Comparison of ENCODE assay signal across 1 cellular context in the genomic region with DNA sequence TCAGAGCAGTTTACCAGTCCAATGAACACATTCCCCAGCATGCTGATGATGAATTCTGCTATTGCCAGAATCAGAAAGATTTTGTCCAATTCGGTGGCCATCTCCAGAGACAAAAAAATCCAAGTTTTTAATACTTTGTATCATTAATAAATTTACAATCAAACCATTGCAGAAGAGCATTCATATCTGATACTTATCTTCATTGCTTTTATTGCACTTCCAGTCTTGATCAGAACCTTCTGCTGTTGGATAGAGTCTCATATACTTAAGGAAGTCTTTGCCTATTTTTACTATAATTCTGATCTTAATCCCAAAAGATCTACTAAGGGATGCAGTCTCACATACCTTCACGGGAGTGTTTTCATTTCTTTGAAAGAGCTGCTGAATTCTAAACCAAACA.
TF ChIP-seq lines count a peak whose summit lies in the region.

A gene with protein sequence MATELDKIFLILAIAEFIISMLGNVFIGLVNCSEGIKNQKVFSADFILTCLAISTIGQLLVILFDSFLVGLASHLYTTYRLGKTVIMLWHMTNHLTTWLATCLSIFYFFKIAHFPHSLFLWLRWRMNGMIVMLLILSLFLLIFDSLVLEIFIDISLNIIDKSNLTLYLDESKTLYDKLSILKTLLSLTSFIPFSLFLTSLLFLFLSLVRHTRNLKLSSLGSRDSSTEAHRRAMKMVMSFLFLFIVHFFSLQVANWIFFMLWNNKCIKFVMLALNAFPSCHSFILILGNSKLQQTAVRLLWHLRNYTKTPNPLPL (minus strand): TSS at position 101 of the 400 bp plus-strand sequence. CDS start 0 bp downstream, at position 101.

TF ChIP-seq in GM23338, 12 proteins besides CTCF, POLR2A, EP300 and RAD21 (continued from another document):
- TF ChIP-seq, protein P1, sequence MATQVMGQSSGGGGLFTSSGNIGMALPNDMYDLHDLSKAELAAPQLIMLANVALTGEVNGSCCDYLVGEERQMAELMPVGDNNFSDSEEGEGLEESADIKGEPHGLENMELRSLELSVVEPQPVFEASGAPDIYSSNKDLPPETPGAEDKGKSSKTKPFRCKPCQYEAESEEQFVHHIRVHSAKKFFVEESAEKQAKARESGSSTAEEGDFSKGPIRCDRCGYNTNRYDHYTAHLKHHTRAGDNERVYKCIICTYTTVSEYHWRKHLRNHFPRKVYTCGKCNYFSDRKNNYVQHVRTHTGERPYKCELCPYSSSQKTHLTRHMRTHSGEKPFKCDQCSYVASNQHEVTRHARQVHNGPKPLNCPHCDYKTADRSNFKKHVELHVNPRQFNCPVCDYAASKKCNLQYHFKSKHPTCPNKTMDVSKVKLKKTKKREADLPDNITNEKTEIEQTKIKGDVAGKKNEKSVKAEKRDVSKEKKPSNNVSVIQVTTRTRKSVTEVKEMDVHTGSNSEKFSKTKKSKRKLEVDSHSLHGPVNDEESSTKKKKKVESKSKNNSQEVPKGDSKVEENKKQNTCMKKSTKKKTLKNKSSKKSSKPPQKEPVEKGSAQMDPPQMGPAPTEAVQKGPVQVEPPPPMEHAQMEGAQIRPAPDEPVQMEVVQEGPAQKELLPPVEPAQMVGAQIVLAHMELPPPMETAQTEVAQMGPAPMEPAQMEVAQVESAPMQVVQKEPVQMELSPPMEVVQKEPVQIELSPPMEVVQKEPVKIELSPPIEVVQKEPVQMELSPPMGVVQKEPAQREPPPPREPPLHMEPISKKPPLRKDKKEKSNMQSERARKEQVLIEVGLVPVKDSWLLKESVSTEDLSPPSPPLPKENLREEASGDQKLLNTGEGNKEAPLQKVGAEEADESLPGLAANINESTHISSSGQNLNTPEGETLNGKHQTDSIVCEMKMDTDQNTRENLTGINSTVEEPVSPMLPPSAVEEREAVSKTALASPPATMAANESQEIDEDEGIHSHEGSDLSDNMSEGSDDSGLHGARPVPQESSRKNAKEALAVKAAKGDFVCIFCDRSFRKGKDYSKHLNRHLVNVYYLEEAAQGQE (IDR thresholded peaks at IDR 0.05; ENCODE audit: unreplicated experiment), result no peak
- TF ChIP-seq, protein P2, sequence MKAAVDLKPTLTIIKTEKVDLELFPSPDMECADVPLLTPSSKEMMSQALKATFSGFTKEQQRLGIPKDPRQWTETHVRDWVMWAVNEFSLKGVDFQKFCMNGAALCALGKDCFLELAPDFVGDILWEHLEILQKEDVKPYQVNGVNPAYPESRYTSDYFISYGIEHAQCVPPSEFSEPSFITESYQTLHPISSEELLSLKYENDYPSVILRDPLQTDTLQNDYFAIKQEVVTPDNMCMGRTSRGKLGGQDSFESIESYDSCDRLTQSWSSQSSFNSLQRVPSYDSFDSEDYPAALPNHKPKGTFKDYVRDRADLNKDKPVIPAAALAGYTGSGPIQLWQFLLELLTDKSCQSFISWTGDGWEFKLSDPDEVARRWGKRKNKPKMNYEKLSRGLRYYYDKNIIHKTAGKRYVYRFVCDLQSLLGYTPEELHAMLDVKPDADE (IDR thresholded peaks at IDR 0.05), result no peak
- TF ChIP-seq EZH2phosphoT487 (IDR thresholded peaks at IDR 0.05; ENCODE audit: unreplicated experiment), result no peak
- no peak for TF ChIP-seq JUNB (IDR thresholded peaks at IDR 0.05; ENCODE audit: unreplicated experiment)
- TF ChIP-seq EZH2 (IDR thresholded peaks at IDR 0.05; ENCODE audit: low read depth, unreplicated experiment), result no peak
- TF ChIP-seq STAT1 (IDR thresholded peaks at IDR 0.05; ENCODE audit: unreplicated experiment), result no peak
- TF ChIP-seq, protein P3, sequence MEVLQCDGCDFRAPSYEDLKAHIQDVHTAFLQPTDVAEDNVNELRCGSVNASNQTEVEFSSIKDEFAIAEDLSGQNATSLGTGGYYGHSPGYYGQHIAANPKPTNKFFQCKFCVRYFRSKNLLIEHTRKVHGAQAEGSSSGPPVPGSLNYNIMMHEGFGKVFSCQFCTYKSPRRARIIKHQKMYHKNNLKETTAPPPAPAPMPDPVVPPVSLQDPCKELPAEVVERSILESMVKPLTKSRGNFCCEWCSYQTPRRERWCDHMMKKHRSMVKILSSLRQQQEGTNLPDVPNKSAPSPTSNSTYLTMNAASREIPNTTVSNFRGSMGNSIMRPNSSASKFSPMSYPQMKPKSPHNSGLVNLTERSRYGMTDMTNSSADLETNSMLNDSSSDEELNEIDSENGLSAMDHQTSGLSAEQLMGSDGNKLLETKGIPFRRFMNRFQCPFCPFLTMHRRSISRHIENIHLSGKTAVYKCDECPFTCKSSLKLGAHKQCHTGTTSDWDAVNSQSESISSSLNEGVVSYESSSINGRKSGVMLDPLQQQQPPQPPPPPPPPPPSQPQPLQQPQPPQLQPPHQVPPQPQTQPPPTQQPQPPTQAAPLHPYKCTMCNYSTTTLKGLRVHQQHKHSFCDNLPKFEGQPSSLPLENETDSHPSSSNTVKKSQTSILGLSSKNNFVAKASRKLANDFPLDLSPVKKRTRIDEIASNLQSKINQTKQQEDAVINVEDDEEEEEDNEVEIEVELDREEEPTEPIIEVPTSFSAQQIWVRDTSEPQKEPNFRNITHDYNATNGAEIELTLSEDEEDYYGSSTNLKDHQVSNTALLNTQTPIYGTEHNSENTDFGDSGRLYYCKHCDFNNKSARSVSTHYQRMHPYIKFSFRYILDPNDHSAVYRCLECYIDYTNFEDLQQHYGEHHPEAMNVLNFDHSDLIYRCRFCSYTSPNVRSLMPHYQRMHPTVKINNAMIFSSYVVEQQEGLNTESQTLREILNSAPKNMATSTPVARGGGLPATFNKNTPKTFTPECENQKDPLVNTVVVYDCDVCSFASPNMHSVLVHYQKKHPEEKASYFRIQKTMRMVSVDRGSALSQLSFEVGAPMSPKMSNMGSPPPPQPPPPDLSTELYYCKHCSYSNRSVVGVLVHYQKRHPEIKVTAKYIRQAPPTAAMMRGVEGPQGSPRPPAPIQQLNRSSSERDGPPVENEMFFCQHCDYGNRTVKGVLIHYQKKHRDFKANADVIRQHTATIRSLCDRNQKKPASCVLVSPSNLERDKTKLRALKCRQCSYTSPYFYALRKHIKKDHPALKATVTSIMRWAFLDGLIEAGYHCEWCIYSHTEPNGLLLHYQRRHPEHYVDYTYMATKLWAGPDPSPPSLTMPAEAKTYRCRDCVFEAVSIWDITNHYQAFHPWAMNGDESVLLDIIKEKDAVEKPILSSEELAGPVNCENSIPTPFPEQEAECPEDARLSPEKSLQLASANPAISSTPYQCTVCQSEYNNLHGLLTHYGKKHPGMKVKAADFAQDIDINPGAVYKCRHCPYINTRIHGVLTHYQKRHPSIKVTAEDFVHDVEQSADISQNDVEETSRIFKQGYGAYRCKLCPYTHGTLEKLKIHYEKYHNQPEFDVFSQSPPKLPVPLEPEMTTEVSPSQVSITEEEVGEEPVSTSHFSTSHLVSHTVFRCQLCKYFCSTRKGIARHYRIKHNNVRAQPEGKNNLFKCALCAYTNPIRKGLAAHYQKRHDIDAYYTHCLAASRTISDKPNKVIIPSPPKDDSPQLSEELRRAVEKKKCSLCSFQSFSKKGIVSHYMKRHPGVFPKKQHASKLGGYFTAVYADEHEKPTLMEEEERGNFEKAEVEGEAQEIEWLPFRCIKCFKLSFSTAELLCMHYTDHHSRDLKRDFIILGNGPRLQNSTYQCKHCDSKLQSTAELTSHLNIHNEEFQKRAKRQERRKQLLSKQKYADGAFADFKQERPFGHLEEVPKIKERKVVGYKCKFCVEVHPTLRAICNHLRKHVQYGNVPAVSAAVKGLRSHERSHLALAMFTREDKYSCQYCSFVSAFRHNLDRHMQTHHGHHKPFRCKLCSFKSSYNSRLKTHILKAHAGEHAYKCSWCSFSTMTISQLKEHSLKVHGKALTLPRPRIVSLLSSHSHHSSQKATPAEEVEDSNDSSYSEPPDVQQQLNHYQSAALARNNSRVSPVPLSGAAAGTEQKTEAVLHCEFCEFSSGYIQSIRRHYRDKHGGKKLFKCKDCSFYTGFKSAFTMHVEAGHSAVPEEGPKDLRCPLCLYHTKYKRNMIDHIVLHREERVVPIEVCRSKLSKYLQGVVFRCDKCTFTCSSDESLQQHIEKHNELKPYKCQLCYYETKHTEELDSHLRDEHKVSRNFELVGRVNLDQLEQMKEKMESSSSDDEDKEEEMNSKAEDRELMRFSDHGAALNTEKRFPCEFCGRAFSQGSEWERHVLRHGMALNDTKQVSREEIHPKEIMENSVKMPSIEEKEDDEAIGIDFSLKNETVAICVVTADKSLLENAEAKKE (CRISPR knock-in tag; IDR thresholded peaks at IDR 0.05), result no peak
- TF ChIP-seq POLR2AphosphoS5 (IDR thresholded peaks at IDR 0.05; ENCODE audit: low read depth), result no peak
- TF ChIP-seq ZNF114 (CRISPR knock-in tag; IDR thresholded peaks at IDR 0.05), result no peak
TF ChIP-seq in GM23338: peak in this region for 0.
